In genomic region chr11:73106347-73106746, GRCh38 we compare ENCODE assay signal across 34 cellular contexts.
"Had no signal": no experiment of that assay in that cellular context is flagged by ENCODE, and none has a peak within 500 bp of the region (broad histone marks: within the 10 kb centered on the region; RNA-seq: fewer than 3 reads in every experiment).

No MANE protein-coding gene starts in this region.

- ATAC-seq: activated CD8-positive, alpha-beta T cell treated with anti-CD3 and anti-CD28 coated beads for 36 hours; activated T-cell treated with anti-CD3 and anti-CD28 coated beads, Interleukin-2, amount 50 U/mL, for 72 hours; activated T-helper 17 cell treated with anti-CD3 and anti-CD28 coated beads, Interleukin-2, amount 50 U/mL, for 72 hours; PC-3; Right ventricle myocardium inferior had no signal

- H3K27ac ChIP-seq: brain microvascular endothelial cell, Peyer's patch, RWPE1, VCaP had no signal

- H3K27me3 Mint-ChIP-seq: activated CD4-positive, alpha-beta T cell treated with anti-CD3 and anti-CD28 coated beads, Interleukin-2, amount 10 ng/mL, durations not matched to agents 24 days and 14 days; activated CD8-positive, alpha-beta T cell treated with anti-CD3 and anti-CD28 coated beads for 36 hours; activated naive CD8-positive, alpha-beta T cell treated with anti-CD3 and anti-CD28 coated beads for 36 hours; activated T-helper 17 cell treated with anti-CD3 and anti-CD28 coated beads, Interleukin-2, amount 50 U/mL, for 72 hours had no signal

- H3K4me3 ChIP-seq: Peyer's patch had no signal

- H3K27ac Mint-ChIP-seq: activated CD4-positive, alpha-beta T cell treated with anti-CD3 and anti-CD28 coated beads, Interleukin-2, amount 10 ng/mL, durations not matched to agents 24 days and 14 days; activated CD8-positive, alpha-beta T cell treated with anti-CD3 and anti-CD28 coated beads for 36 hours; activated naive CD8-positive, alpha-beta T cell treated with anti-CD3 and anti-CD28 coated beads for 36 hours; activated T-cell treated with anti-CD3 and anti-CD28 coated beads, Interleukin-2, amount 50 U/mL, for 72 hours; activated T-helper 17 cell treated with anti-CD3 and anti-CD28 coated beads, Interleukin-2, amount 50 U/mL, for 72 hours had no signal

- DNase-seq: activated CD4-positive, alpha-beta T cell treated with anti-CD3 and anti-CD28 coated beads, Interleukin-2, amount 10 ng/mL, durations not matched to agents 24 days and 14 days; activated CD4-positive, alpha-beta T cell treated with anti-CD3 and anti-CD28 coated beads, Interleukin-2, amount 50 U/mL, for 4 hours; activated CD8-positive, alpha-beta T cell treated with anti-CD3 and anti-CD28 coated beads for 36 hours; activated effector memory CD4-positive, alpha-beta T cell treated with anti-CD3 and anti-CD28 coated beads, Interleukin-2, amount 50 U/mL, for 16 hours; activated naive CD4-positive, alpha-beta T cell; activated naive CD4-positive, alpha-beta T cell treated with anti-CD3 and anti-CD28 coated beads, Interleukin-2, amount 50 U/mL, for 16 hours; activated naive CD8-positive, alpha-beta T cell treated with anti-CD3 and anti-CD28 coated beads for 36 hours; activated T-cell treated with anti-CD3 and anti-CD28 coated beads, Interleukin-2, amount 50 U/mL, for 1 hour; activated T-cell treated with anti-CD3 and anti-CD28 coated beads, Interleukin-2, amount 50 U/mL, for 72 hours; amniotic stem cell; aorta; brain microvascular endothelial cell; central memory CD4-positive, alpha-beta T cell; NCI-H1048; NCI-H1105 treated with DMSO at 0.1 percent for 48 hours; NCI-H1436; NCI-H1694; NCI-H1930; NCI-H2081 treated with DMSO at 0.1 percent for 48 hours; NCI-H345; NCI-H524 treated with DMSO at 0.1 percent for 48 hours; NCI-H748 treated with DMSO at 0.1 percent for 48 hours; NK-92 treated with Interleukin-12 subunit alpha and Interleukin-12 subunit beta, amount 100 ng/mL, for 24 hours; PC-3; Peyer's patch; SIG-M5; SW 1271; T-helper 1 cell; T-helper 2 cell; T-helper 9 cell had no signal

- H3K4me1 ChIP-seq: Peyer's patch had no signal

- H3K4me3 Mint-ChIP-seq: activated CD4-positive, alpha-beta T cell treated with anti-CD3 and anti-CD28 coated beads, Interleukin-2, amount 10 ng/mL, durations not matched to agents 24 days and 14 days; activated CD8-positive, alpha-beta T cell treated with anti-CD3 and anti-CD28 coated beads for 36 hours; activated naive CD8-positive, alpha-beta T cell treated with anti-CD3 and anti-CD28 coated beads for 36 hours; activated T-cell treated with anti-CD3 and anti-CD28 coated beads, Interleukin-2, amount 50 U/mL, for 72 hours; activated T-helper 17 cell treated with anti-CD3 and anti-CD28 coated beads, Interleukin-2, amount 50 U/mL, for 72 hours had no signal

- H3K27me3 ChIP-seq: brain microvascular endothelial cell, Peyer's patch had no signal
